ENCODE assay signal across 1 cellular context in genomic region chr22:43218786-43219185, GRCh38.
TF ChIP-seq lines count a peak whose summit lies in the region.

No MANE protein-coding gene starts in this region.

TF ChIP-seq in IMR-90, 13 proteins besides CTCF, POLR2A, EP300 and RAD21:
- TF ChIP-seq ELK1 (IDR thresholded peaks at IDR 0.05; ENCODE audit: borderline replicate concordance, low read depth, low read length) = no peak
TF ChIP-seq in IMR-90: peak in this region for 0.
